2 cellular contexts compared by ENCODE assay signal in the genomic region with DNA sequence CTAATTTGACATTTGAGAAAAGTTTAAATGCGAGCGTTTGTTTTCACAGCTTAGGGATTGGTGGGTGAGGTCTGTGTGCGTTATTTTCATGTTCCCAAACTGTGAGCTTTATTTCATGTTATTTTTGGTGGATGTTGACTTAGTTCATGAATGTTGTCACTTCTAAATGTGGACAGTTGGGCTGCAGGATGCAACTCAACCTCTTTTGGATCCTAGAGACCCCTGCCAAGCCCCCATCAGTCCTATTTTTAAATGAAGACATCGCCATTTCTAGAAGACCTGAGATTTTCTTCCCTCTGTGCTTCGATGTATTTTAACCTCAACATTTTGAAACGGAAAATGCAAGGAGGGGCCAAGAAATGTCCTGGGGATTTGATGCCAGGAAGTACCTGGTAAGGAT.
TF ChIP-seq lines count a peak whose summit lies in the region.

No MANE protein-coding gene starts in this region.

TF ChIP-seq in HepG2, 621 proteins besides CTCF, POLR2A, EP300 and RAD21 (continued from another document):
- TF ChIP-seq MEIS2 (CRISPR knock-in tag; IDR thresholded peaks at IDR 0.05) (no peak), HOXA5 (CRISPR knock-in tag; IDR thresholded peaks at IDR 0.05) (no peak), SOX6 (IDR thresholded peaks at IDR 0.05) (no peak), SOX6 (CRISPR knock-in tag; IDR thresholded peaks at IDR 0.05) (no peak), ATF7-NPFF (CRISPR knock-in tag; IDR thresholded peaks at IDR 0.05; ENCODE audit: low read depth) (no peak), MAFF (IDR thresholded peaks at IDR 0.05; ENCODE audit: low read depth, low read length) (no peak), FOXA3 (CRISPR knock-in tag; IDR thresholded peaks at IDR 0.05) (no peak), ZNF253 (CRISPR knock-in tag; IDR thresholded peaks at IDR 0.05; ENCODE audit: borderline replicate concordance) (no peak), SRY (CRISPR knock-in tag; IDR thresholded peaks at IDR 0.05) (no peak), SALL1 (CRISPR knock-in tag; IDR thresholded peaks at IDR 0.05) (no peak)
- TF ChIP-seq, protein P1, sequence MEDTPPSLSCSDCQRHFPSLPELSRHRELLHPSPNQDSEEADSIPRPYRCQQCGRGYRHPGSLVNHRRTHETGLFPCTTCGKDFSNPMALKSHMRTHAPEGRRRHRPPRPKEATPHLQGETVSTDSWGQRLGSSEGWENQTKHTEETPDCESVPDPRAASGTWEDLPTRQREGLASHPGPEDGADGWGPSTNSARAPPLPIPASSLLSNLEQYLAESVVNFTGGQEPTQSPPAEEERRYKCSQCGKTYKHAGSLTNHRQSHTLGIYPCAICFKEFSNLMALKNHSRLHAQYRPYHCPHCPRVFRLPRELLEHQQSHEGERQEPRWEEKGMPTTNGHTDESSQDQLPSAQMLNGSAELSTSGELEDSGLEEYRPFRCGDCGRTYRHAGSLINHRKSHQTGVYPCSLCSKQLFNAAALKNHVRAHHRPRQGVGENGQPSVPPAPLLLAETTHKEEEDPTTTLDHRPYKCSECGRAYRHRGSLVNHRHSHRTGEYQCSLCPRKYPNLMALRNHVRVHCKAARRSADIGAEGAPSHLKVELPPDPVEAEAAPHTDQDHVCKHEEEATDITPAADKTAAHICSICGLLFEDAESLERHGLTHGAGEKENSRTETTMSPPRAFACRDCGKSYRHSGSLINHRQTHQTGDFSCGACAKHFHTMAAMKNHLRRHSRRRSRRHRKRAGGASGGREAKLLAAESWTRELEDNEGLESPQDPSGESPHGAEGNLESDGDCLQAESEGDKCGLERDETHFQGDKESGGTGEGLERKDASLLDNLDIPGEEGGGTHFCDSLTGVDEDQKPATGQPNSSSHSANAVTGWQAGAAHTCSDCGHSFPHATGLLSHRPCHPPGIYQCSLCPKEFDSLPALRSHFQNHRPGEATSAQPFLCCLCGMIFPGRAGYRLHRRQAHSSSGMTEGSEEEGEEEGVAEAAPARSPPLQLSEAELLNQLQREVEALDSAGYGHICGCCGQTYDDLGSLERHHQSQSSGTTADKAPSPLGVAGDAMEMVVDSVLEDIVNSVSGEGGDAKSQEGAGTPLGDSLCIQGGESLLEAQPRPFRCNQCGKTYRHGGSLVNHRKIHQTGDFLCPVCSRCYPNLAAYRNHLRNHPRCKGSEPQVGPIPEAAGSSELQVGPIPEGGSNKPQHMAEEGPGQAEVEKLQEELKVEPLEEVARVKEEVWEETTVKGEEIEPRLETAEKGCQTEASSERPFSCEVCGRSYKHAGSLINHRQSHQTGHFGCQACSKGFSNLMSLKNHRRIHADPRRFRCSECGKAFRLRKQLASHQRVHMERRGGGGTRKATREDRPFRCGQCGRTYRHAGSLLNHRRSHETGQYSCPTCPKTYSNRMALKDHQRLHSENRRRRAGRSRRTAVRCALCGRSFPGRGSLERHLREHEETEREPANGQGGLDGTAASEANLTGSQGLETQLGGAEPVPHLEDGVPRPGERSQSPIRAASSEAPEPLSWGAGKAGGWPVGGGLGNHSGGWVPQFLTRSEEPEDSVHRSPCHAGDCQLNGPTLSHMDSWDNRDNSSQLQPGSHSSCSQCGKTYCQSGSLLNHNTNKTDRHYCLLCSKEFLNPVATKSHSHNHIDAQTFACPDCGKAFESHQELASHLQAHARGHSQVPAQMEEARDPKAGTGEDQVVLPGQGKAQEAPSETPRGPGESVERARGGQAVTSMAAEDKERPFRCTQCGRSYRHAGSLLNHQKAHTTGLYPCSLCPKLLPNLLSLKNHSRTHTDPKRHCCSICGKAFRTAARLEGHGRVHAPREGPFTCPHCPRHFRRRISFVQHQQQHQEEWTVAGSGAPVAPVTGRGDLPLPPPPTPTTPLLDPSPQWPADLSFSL (CRISPR knock-in tag; IDR thresholded peaks at IDR 0.05), result no peak

TF ChIP-seq in GM23338, 12 proteins besides CTCF, POLR2A, EP300 and RAD21 (continued from another document):
- TF ChIP-seq, protein P2, sequence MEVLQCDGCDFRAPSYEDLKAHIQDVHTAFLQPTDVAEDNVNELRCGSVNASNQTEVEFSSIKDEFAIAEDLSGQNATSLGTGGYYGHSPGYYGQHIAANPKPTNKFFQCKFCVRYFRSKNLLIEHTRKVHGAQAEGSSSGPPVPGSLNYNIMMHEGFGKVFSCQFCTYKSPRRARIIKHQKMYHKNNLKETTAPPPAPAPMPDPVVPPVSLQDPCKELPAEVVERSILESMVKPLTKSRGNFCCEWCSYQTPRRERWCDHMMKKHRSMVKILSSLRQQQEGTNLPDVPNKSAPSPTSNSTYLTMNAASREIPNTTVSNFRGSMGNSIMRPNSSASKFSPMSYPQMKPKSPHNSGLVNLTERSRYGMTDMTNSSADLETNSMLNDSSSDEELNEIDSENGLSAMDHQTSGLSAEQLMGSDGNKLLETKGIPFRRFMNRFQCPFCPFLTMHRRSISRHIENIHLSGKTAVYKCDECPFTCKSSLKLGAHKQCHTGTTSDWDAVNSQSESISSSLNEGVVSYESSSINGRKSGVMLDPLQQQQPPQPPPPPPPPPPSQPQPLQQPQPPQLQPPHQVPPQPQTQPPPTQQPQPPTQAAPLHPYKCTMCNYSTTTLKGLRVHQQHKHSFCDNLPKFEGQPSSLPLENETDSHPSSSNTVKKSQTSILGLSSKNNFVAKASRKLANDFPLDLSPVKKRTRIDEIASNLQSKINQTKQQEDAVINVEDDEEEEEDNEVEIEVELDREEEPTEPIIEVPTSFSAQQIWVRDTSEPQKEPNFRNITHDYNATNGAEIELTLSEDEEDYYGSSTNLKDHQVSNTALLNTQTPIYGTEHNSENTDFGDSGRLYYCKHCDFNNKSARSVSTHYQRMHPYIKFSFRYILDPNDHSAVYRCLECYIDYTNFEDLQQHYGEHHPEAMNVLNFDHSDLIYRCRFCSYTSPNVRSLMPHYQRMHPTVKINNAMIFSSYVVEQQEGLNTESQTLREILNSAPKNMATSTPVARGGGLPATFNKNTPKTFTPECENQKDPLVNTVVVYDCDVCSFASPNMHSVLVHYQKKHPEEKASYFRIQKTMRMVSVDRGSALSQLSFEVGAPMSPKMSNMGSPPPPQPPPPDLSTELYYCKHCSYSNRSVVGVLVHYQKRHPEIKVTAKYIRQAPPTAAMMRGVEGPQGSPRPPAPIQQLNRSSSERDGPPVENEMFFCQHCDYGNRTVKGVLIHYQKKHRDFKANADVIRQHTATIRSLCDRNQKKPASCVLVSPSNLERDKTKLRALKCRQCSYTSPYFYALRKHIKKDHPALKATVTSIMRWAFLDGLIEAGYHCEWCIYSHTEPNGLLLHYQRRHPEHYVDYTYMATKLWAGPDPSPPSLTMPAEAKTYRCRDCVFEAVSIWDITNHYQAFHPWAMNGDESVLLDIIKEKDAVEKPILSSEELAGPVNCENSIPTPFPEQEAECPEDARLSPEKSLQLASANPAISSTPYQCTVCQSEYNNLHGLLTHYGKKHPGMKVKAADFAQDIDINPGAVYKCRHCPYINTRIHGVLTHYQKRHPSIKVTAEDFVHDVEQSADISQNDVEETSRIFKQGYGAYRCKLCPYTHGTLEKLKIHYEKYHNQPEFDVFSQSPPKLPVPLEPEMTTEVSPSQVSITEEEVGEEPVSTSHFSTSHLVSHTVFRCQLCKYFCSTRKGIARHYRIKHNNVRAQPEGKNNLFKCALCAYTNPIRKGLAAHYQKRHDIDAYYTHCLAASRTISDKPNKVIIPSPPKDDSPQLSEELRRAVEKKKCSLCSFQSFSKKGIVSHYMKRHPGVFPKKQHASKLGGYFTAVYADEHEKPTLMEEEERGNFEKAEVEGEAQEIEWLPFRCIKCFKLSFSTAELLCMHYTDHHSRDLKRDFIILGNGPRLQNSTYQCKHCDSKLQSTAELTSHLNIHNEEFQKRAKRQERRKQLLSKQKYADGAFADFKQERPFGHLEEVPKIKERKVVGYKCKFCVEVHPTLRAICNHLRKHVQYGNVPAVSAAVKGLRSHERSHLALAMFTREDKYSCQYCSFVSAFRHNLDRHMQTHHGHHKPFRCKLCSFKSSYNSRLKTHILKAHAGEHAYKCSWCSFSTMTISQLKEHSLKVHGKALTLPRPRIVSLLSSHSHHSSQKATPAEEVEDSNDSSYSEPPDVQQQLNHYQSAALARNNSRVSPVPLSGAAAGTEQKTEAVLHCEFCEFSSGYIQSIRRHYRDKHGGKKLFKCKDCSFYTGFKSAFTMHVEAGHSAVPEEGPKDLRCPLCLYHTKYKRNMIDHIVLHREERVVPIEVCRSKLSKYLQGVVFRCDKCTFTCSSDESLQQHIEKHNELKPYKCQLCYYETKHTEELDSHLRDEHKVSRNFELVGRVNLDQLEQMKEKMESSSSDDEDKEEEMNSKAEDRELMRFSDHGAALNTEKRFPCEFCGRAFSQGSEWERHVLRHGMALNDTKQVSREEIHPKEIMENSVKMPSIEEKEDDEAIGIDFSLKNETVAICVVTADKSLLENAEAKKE (CRISPR knock-in tag; IDR thresholded peaks at IDR 0.05), result no peak
TF ChIP-seq in GM23338: peak in this region for 0.
